ENCODE assay signal across 20 cellular contexts in genomic region chr17:60679287-60679686, GRCh38. TPM values are rescaled to one million over a fixed set of nuclear protein-coding genes. Genes with fewer than 3 reads are reported as not detected.
DNase-seq lines count a peak whose midpoint lies in the region; ATAC-seq and TF ChIP-seq lines count a peak whose summit lies in the region.
"Had no signal": no experiment of that assay in that cellular context is flagged by ENCODE, and none has a peak within 500 bp of the region (broad histone marks: within the 10 kb centered on the region; RNA-seq: fewer than 3 reads in every experiment).

No MANE protein-coding gene starts in this region.

- no peak for TF ChIP-seq POLR2A in uterus (IDR thresholded peaks at IDR 0.05)

- peak overlapping the region; percentile 50 for H3K4me3 Mint-ChIP-seq in activated CD4-positive, alpha-beta memory T cell treated with anti-CD3 and anti-CD28 coated beads, Interleukin-2, amount 10 ng/mL, durations not matched to agents 7 days and 5 days
- H3K4me3 Mint-ChIP-seq in activated CD4-positive, alpha-beta memory T cell treated with anti-CD3 and anti-CD28 coated beads for 36 hours: no peak overlapping the region

- no peak overlapping the region for H3K23ac ChIP-seq in trophoblast cell (ENCODE audit: low read length)

- intact Hi-C loops in activated CD4-positive, alpha-beta memory T cell treated with anti-CD3 and anti-CD28 coated beads for 36 hours (cut with micrococcal nuclease): loop anchor here (5.0 kb wide), 1 partner anchor 287 kb away; the partner anchor contains the start of gene USP32
- intact Hi-C loops in PC-3 (cut with micrococcal nuclease): no loop called here
- intact Hi-C loops in uterus (cut with DNase I; ENCODE audit: low total_unique reads): no loop called here

- TF ChIP-seq CTCF in PC-3 (conservative IDR thresholded peaks at IDR 0.05; ENCODE audit: low read depth, low read length) (no peak), uterus (IDR thresholded peaks at IDR 0.05) (no peak)

- no peak overlapping the region for H4K12ac ChIP-seq in trophoblast cell (ENCODE audit: low read depth, low read length)

- H3K27ac Mint-ChIP-seq in activated CD4-positive, alpha-beta memory T cell treated with anti-CD3 and anti-CD28 coated beads, Interleukin-2, amount 10 ng/mL, durations not matched to agents 7 days and 5 days: no peak overlapping the region
- no peak overlapping the region for H3K27ac Mint-ChIP-seq in activated CD4-positive, alpha-beta memory T cell treated with anti-CD3 and anti-CD28 coated beads for 36 hours
- H3K27ac Mint-ChIP-seq: activated naive CD8-positive, alpha-beta T cell treated with anti-CD3 and anti-CD28 coated beads, Interleukin-2, amount 50 U/mL, for 24 hours had no signal

- H3K18ac ChIP-seq in trophoblast cell (ENCODE audit: low read length): no peak overlapping the region

- H3K27me3 Mint-ChIP-seq in activated CD4-positive, alpha-beta memory T cell treated with anti-CD3 and anti-CD28 coated beads, Interleukin-2, amount 10 ng/mL, durations not matched to agents 7 days and 5 days: no peaks in the 10 kb centered on the region
- H3K27me3 Mint-ChIP-seq in activated CD4-positive, alpha-beta memory T cell treated with anti-CD3 and anti-CD28 coated beads for 36 hours: no peaks in the 10 kb centered on the region
- H3K27me3 Mint-ChIP-seq: activated naive CD8-positive, alpha-beta T cell treated with anti-CD3 and anti-CD28 coated beads, Interleukin-2, amount 50 U/mL, for 24 hours had no signal

- H3K27me3 ChIP-seq in PC-3 (ENCODE audit: low read length): no peaks in the 10 kb centered on the region
- H3K27me3 ChIP-seq in trophoblast cell (ENCODE audit: insufficient read depth, low read length): no peaks in the 10 kb centered on the region
- no peaks in the 10 kb centered on the region for H3K27me3 ChIP-seq in uterus
- H3K27me3 ChIP-seq: BLaER1, ovary had no signal

- H3K9ac ChIP-seq in PC-3 (ENCODE audit: low read length) (no peak overlapping the region), trophoblast cell (ENCODE audit: low read length) (no peak overlapping the region)
- H3K9ac ChIP-seq: BLaER1 had no signal

- BruUV-seq in PC-3 (replicated peaks; lab: Mats Ljungman, UMichigan): no TSS peak

- no peak overlapping the region for H2BK120ac ChIP-seq in trophoblast cell (ENCODE audit: insufficient read depth, low read length, poor library complexity)

- no peaks in the 10 kb centered on the region for H3K36me3 ChIP-seq in PC-3 (ENCODE audit: low read depth, low read length)
- peaks cover 2 to 3% of the 10 kb centered on the region in 2 experiments for H3K36me3 ChIP-seq in trophoblast cell (ENCODE audit: control insufficient read depth in 1 of 2, insufficient read depth in 2 of 2, low read length in 2 of 2)
- H3K36me3 ChIP-seq in uterus: no peaks in the 10 kb centered on the region
- H3K36me3 ChIP-seq: ovary had no signal

- H3K4me3 ChIP-seq in PC-3 (ENCODE audit: low read length) (no peak overlapping the region), trophoblast cell (ENCODE audit: low read depth, low read length) (no peak overlapping the region), uterus (no peak overlapping the region)
- H3K4me3 ChIP-seq: BLaER1, ovary had no signal

- H2AFZ ChIP-seq in PC-3 (ENCODE audit: low read length): no peak overlapping the region
- H2AFZ ChIP-seq in trophoblast cell (ENCODE audit: insufficient read depth, low read length, poor library complexity): no peak overlapping the region

- H3K9me3 Mint-ChIP-seq in activated CD4-positive, alpha-beta memory T cell treated with anti-CD3 and anti-CD28 coated beads, Interleukin-2, amount 10 ng/mL, durations not matched to agents 7 days and 5 days: peaks cover 4% of the 10 kb centered on the region
- peaks cover 2% of the 10 kb centered on the region for H3K9me3 Mint-ChIP-seq in activated CD4-positive, alpha-beta memory T cell treated with anti-CD3 and anti-CD28 coated beads for 36 hours

- no peak overlapping the region for H2AK5ac ChIP-seq in trophoblast cell (ENCODE audit: low read length)

- no CpG with 5 or more reads among the region's 4 CpGs for WGBS in trophoblast cell (ENCODE audit: extremely low coverage, insufficient coverage, insufficient read length)

- no peak overlapping the region for H3K4ac ChIP-seq in trophoblast cell (ENCODE audit: low read depth, low read length)

- ATAC-seq in PC-3 (no peak), HG02642 (IDR thresholded peaks at IDR 0.05; ENCODE audit: poor library complexity, unreplicated experiment) (no peak), GM19463 (IDR thresholded peaks at IDR 0.05; ENCODE audit: unreplicated experiment) (no peak)
- ATAC-seq: activated naive CD8-positive, alpha-beta T cell treated with anti-CD3 and anti-CD28 coated beads, Interleukin-2, amount 50 U/mL, for 24 hours; right cardiac atrium had no signal

- no peaks in the 10 kb centered on the region for H3K79me2 ChIP-seq in PC-3 (ENCODE audit: low read length)
- H3K79me2 ChIP-seq in trophoblast cell (ENCODE audit: control insufficient read depth, insufficient read depth, low read length, poor library complexity): peaks cover 3% of the 10 kb centered on the region

- CTCF ChIA-PET in activated CD4-positive, alpha-beta memory T cell treated with anti-CD3 and anti-CD28 coated beads, Interleukin-2, amount 10 ng/mL, durations not matched to agents 7 days and 5 days (lab: Charles Lee): no interaction called here
- CTCF ChIA-PET in activated CD4-positive, alpha-beta memory T cell treated with anti-CD3 and anti-CD28 coated beads for 36 hours (lab: Charles Lee): no interaction called here
- CTCF ChIA-PET in PC-3 (lab: Charles Lee): no interaction called here

- H3K4me1 Mint-ChIP-seq in activated CD4-positive, alpha-beta memory T cell treated with anti-CD3 and anti-CD28 coated beads, Interleukin-2, amount 10 ng/mL, durations not matched to agents 7 days and 5 days: peaks cover 16% of the 10 kb centered on the region
- H3K4me1 Mint-ChIP-seq in activated CD4-positive, alpha-beta memory T cell treated with anti-CD3 and anti-CD28 coated beads for 36 hours (ENCODE audit: low read depth): peaks cover 19% of the 10 kb centered on the region

- POLR2A ChIA-PET in activated CD4-positive, alpha-beta memory T cell treated with anti-CD3 and anti-CD28 coated beads, Interleukin-2, amount 10 ng/mL, durations not matched to agents 7 days and 5 days (lab: Charles Lee): interaction anchor here (0.9 kb wide), 1 partner anchor 79 kb away, joined by 4 read pairs; the partner anchor contains the start of gene PPM1D
- POLR2A ChIA-PET in activated CD4-positive, alpha-beta memory T cell treated with anti-CD3 and anti-CD28 coated beads for 36 hours (lab: Charles Lee): no interaction called here
- POLR2A ChIA-PET in PC-3 (lab: Charles Lee; ENCODE audit: unreplicated experiment): no interaction called here

- no peaks in the 10 kb centered on the region for H3F3A ChIP-seq in PC-3 (ENCODE audit: low read length, unreplicated experiment)

- H3K79me1 ChIP-seq in trophoblast cell (ENCODE audit: low read length): peaks cover 6% of the 10 kb centered on the region

- H2BK5ac ChIP-seq in trophoblast cell (ENCODE audit: low read depth, low read length, poor library complexity): no peak overlapping the region

- H3K9me2 ChIP-seq in PC-3 (replicated peaks; ENCODE audit: low read length): no peaks in the 10 kb centered on the region

- no peak overlapping the region for H2BK12ac ChIP-seq in trophoblast cell (ENCODE audit: low read length)

- H3K36me3 Mint-ChIP-seq in activated CD4-positive, alpha-beta memory T cell treated with anti-CD3 and anti-CD28 coated beads, Interleukin-2, amount 10 ng/mL, durations not matched to agents 7 days and 5 days (ENCODE audit: low read depth): no peaks in the 10 kb centered on the region
- no peaks in the 10 kb centered on the region for H3K36me3 Mint-ChIP-seq in activated CD4-positive, alpha-beta memory T cell treated with anti-CD3 and anti-CD28 coated beads for 36 hours

- H3K9me3 ChIP-seq in PC-3 (ENCODE audit: low read length): no peaks in the 10 kb centered on the region
- H3K9me3 ChIP-seq in trophoblast cell (ENCODE audit: insufficient read depth, low read depth, low read length): peaks cover 1% of the 10 kb centered on the region
- no peaks in the 10 kb centered on the region for H3K9me3 ChIP-seq in uterus
- H3K9me3 ChIP-seq: BLaER1, ovary had no signal

- H3K14ac ChIP-seq in trophoblast cell (ENCODE audit: low read length): no peak overlapping the region

- H4K20me1 ChIP-seq in PC-3 (ENCODE audit: low read length): no peaks in the 10 kb centered on the region
- H4K20me1 ChIP-seq: BLaER1 had no signal

- no peak overlapping the region for H4K8ac ChIP-seq in trophoblast cell (ENCODE audit: low read depth, low read length)

- H4K91ac ChIP-seq in trophoblast cell (ENCODE audit: low read depth, low read length): no peak overlapping the region

- H3K4me2 ChIP-seq in PC-3 (ENCODE audit: low read length) (no peak overlapping the region), trophoblast cell (ENCODE audit: low read length) (no peak overlapping the region)

- peaks cover 29% of the 10 kb centered on the region for H3K4me1 ChIP-seq in PC-3 (ENCODE audit: insufficient read depth, low read length)
- H3K4me1 ChIP-seq in trophoblast cell (ENCODE audit: control insufficient read depth in 1 of 2, insufficient read depth in 2 of 2, low read length in 2 of 2): peaks cover 3% of the 10 kb centered on the region in 2 experiments
- H3K4me1 ChIP-seq in uterus: peaks cover 0 to 5% of the 10 kb centered on the region in 2 donors

- H3K27ac ChIP-seq in PC-3 (ENCODE audit: low read length): no peak overlapping the region
- no peak overlapping the region for H3K27ac ChIP-seq in trophoblast cell (ENCODE audit: low read depth, low read length)
- H3K27ac ChIP-seq in uterus: no peak overlapping the region
- H3K27ac ChIP-seq: BLaER1, HL-60, ovary had no signal

- no peak for DNase-seq in activated CD4-positive, alpha-beta memory T cell treated with anti-CD3 and anti-CD28 coated beads, Interleukin-2, amount 10 ng/mL, durations not matched to agents 7 days and 5 days
- DNase-seq in activated CD4-positive, alpha-beta memory T cell treated with anti-CD3 and anti-CD28 coated beads for 36 hours: no peak
- DNase-seq in PC-3 (peak; percentile 7), foreskin melanocyte (peak; percentile 72), trophoblast cell (peak; percentile 21 to 59), uterus (no peak)
- DNase-seq: activated CD4-positive, alpha-beta T cell treated with anti-CD3 and anti-CD28 coated beads, Interleukin-2, amount 50 U/mL, for 4 hours; activated naive CD8-positive, alpha-beta T cell treated with anti-CD3 and anti-CD28 coated beads, Interleukin-2, amount 50 U/mL, for 24 hours; activated T-cell treated with anti-CD3 and anti-CD28 coated beads, Interleukin-2, amount 50 U/mL, for 48 hours; cortex of kidney; DMS 273 treated with DMSO at 0.1 percent for 48 hours; head of caudate nucleus; NCI-H1417 treated with DMSO at 0.1 percent for 48 hours; NCI-H524 treated with DMSO at 0.1 percent for 48 hours; ovary; right cardiac atrium had no signal

RNA-seq across cellular contexts. Expression of gene BCAS3, which starts 1.6 kb away (rescaled TPM):
- total RNA-seq in activated CD4-positive, alpha-beta memory T cell treated with anti-CD3 and anti-CD28 coated beads, Interleukin-2, amount 10 ng/mL, durations not matched to agents 7 days and 5 days: 10 to 100 TPM; 16.2 to 19.8 TPM
- total RNA-seq in activated CD4-positive, alpha-beta memory T cell treated with anti-CD3 and anti-CD28 coated beads for 36 hours: 1 to 10 TPM; 6.8 to 7.1 TPM
- 25.9 and 36.9 TPM in 2 replicates for total RNA-seq in PC-3 (2014; rRNA removed)
- polyA plus RNA-seq in trophoblast cell (2013): 15.7 and 16.0 TPM in 2 replicates
- 100 to 1,000 TPM in 1 of 4 donors, 10 to 100 TPM in 3; 42.6 to 147 (median 83.7) TPM for total RNA-seq in uterus

Comparison
In these comparisons a context has a peak if more than half of its experiments do, and no peak if none do; other contexts are left out.
1. DNase-seq: peak in PC-3 (single experiment), foreskin melanocyte (single experiment) and trophoblast cell (2 of 2); none in activated CD4-positive, alpha-beta memory T cell treated with anti-CD3 and anti-CD28 coated beads, Interleukin-2, amount 10 ng/mL, durations not matched to agents 7 days and 5 days (single experiment), activated CD4-positive, alpha-beta memory T cell treated with anti-CD3 and anti-CD28 coated beads for 36 hours (single experiment) and uterus (0 of 2).